ENCODE assay signal across 32 cellular contexts in the genomic region with DNA sequence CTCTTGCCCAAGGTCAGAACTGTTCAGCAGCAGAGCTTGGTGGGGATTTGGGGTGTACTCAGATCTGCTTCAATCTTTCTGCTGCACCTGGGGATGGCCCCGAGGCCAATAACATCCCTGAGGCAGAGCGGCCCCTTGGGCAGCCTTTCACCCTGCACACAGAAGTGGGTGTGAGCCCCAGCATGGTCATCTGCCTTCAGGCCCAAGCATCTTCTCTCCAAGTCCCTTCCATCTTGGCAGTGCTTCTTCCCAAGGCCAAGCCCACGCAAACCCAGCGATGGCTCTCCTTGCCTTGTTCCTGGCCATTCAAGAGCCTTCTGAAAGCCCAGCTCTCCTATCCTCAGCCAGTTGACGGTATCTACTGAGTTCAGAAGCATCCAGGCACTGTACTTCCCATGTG.
"Had no signal": no experiment of that assay in that cellular context is flagged by ENCODE, and none has a peak within 500 bp of the region (broad histone marks: within the 10 kb centered on the region; RNA-seq: fewer than 3 reads in every experiment).

No MANE protein-coding gene starts in this region.

- H3K27ac ChIP-seq: neutrophil, pancreas, psoas muscle, skin epidermis, spleen, suprapubic skin, testis, tibial artery, transverse colon, upper lobe of right lung, uterus had no signal

- ATAC-seq: naive thymus-derived CD8-positive, alpha-beta T cell; natural killer cell treated with Interleukin-12 subunit alpha and Interleukin-12 subunit beta and Interleukin-15 and Interleukin-18, amount 100 ng/mL, for 72 hours; pancreas; psoas muscle; right cardiac atrium; sciatic nerve; stimulated activated memory B cell treated with anti-CD40 and anti-IgM and Interleukin-4, amounts not matched to agents 10 μg/mL and 1 μg/mL and 100 μg/mL, for 72 hours; stimulated activated naive CD8-positive, alpha-beta T cell treated with anti-CD3 and anti-CD28 coated beads, Interleukin-15, Interleukin-2, amounts not matched to agents 100 U/mL and 50 U/mL, for 24 hours; upper lobe of right lung had no signal

- H3K4me3 ChIP-seq: pancreas, psoas muscle, skin epidermis, smooth muscle cell, spleen, suprapubic skin, testis, tibial artery, transverse colon, upper lobe of right lung, uterus had no signal

- H3K9me3 Mint-ChIP-seq: natural killer cell treated with Interleukin-12 subunit alpha and Interleukin-12 subunit beta and Interleukin-15 and Interleukin-18, amount 100 ng/mL, for 72 hours; nephron progenitor cell; neural crest cell; stimulated activated naive CD8-positive, alpha-beta T cell treated with anti-CD3 and anti-CD28 coated beads, Interleukin-15, amount 100 ng/mL, for 72 hours; type B pancreatic cell had no signal

- H3K27ac Mint-ChIP-seq: naive B cell; naive thymus-derived CD8-positive, alpha-beta T cell; natural killer cell treated with Interleukin-12 subunit alpha and Interleukin-12 subunit beta and Interleukin-15 and Interleukin-18, amount 100 ng/mL, for 72 hours; nephron progenitor cell; progenitor cell of endocrine pancreas; stimulated activated memory B cell treated with anti-CD40 and anti-IgM and Interleukin-4, amounts not matched to agents 10 μg/mL and 1 μg/mL and 100 μg/mL, for 72 hours; stimulated activated naive CD8-positive, alpha-beta T cell treated with anti-CD3 and anti-CD28 coated beads, Interleukin-15, amount 100 ng/mL, for 72 hours; type B pancreatic cell had no signal

- H3K4me1 ChIP-seq: pancreas, psoas muscle, spleen, suprapubic skin, transverse colon had no signal

- H3K4me3 Mint-ChIP-seq: naive B cell; naive thymus-derived CD8-positive, alpha-beta T cell; natural killer cell treated with Interleukin-12 subunit alpha and Interleukin-12 subunit beta and Interleukin-15 and Interleukin-18, amount 100 ng/mL, for 72 hours; nephron progenitor cell; neural crest cell; stimulated activated memory B cell treated with anti-CD40 and anti-IgM and Interleukin-4, amounts not matched to agents 10 μg/mL and 1 μg/mL and 100 μg/mL, for 72 hours; stimulated activated naive CD8-positive, alpha-beta T cell treated with anti-CD3 and anti-CD28 coated beads, Interleukin-15, amount 100 ng/mL, for 72 hours; type B pancreatic cell had no signal

- H3K4me2 ChIP-seq: smooth muscle cell had no signal

- DNase-seq: naive B cell; naive thymus-derived CD8-positive, alpha-beta T cell; nephron progenitor cell; nucleus accumbens; pancreas; psoas muscle; right cardiac atrium; spleen; stimulated activated CD4-positive, alpha-beta T cell treated with anti-CD3 and anti-CD28 coated beads, Interleukin-12 subunit alpha, Interleukin-12 subunit beta, amount 100 ng/mL, for 4 hours; stimulated activated CD4-positive, alpha-beta T cell treated with anti-CD3 and anti-CD28 coated beads, Interleukin-1b, Interleukin-23, amount 100 ng/mL, for 48 hours; stimulated activated CD4-positive, alpha-beta T cell treated with anti-CD3 and anti-CD28 coated beads, Interleukin-4, amount 100 ng/mL, for 1 hour; stimulated activated CD4-positive, alpha-beta T cell treated with anti-CD3 and anti-CD28 coated beads, Interleukin-4, amount 100 ng/mL, for 4 hours; stimulated activated CD8-positive, alpha-beta memory T cell treated with anti-CD3 and anti-CD28 coated beads, Interleukin-4, amount 100 ng/mL, for 48 hours; stimulated activated naive CD4-positive, alpha-beta T cell; stimulated activated naive CD8-positive, alpha-beta T cell treated with anti-CD3 and anti-CD28 coated beads, Interleukin-15, amount 100 ng/mL, for 72 hours; stimulated activated naive CD8-positive, alpha-beta T cell treated with anti-CD3 and anti-CD28 coated beads, Interleukin-15, Interleukin-2, amounts not matched to agents 100 U/mL and 50 U/mL, for 24 hours; substantia nigra; testis; tibial artery; transverse colon; upper lobe of right lung; uterus had no signal

- H3K4me1 Mint-ChIP-seq: naive B cell; stimulated activated memory B cell treated with anti-CD40 and anti-IgM and Interleukin-4, amounts not matched to agents 10 μg/mL and 1 μg/mL and 100 μg/mL, for 72 hours; stimulated activated naive CD8-positive, alpha-beta T cell treated with anti-CD3 and anti-CD28 coated beads, Interleukin-15, amount 100 ng/mL, for 72 hours had no signal

- H3K36me3 Mint-ChIP-seq: naive B cell; naive thymus-derived CD8-positive, alpha-beta T cell; natural killer cell treated with Interleukin-12 subunit alpha and Interleukin-12 subunit beta and Interleukin-15 and Interleukin-18, amount 100 ng/mL, for 72 hours; stimulated activated memory B cell treated with anti-CD40 and anti-IgM and Interleukin-4, amounts not matched to agents 10 μg/mL and 1 μg/mL and 100 μg/mL, for 72 hours; type B pancreatic cell had no signal

- FAIRE-seq: pancreas had no signal

- H3K9me3 ChIP-seq: neutrophil, pancreas, psoas muscle, spleen, suprapubic skin, testis, tibial artery, transverse colon, upper lobe of right lung, uterus had no signal

- H3K27me3 ChIP-seq: testis, uterus had no signal

- H3K36me3 ChIP-seq: neutrophil, pancreas, spleen, suprapubic skin, tibial artery, transverse colon, upper lobe of right lung, uterus had no signal
